Comparison of ENCODE assay signal across 12 cellular contexts in genomic region chr12:26789731-26790644, GRCh38. TPM values are rescaled to one million over a fixed set of nuclear protein-coding genes. Genes with fewer than 3 reads are reported as not detected.
DNase-seq lines count a peak whose midpoint lies in the region; ATAC-seq, FAIRE-seq and TF ChIP-seq lines count a peak whose summit lies in the region.
"Had no signal": no experiment of that assay in that cellular context is flagged by ENCODE, and none has a peak within 500 bp of the region (broad histone marks: within the 10 kb centered on the region; RNA-seq: fewer than 3 reads in every experiment).

No MANE protein-coding gene starts in this region.

- H3K9ac ChIP-seq in adipocyte (ENCODE audit: low read length) = no peak overlapping the region

- no peak overlapping the region for H3K4me3 ChIP-seq in adipocyte (ENCODE audit: low read length)
- no peak overlapping the region for H3K4me3 ChIP-seq in foreskin fibroblast (ENCODE audit: low read depth in 1 of 2, low read length in 2 of 2)
- no peak overlapping the region for H3K4me3 ChIP-seq in Peyer's patch
- H3K4me3 ChIP-seq: hepatocyte had no signal

- no peaks in the 10 kb centered on the region for H3K9me3 ChIP-seq in adipocyte (ENCODE audit: control insufficient read depth, low read length)
- no peaks in the 10 kb centered on the region for H3K9me3 ChIP-seq in Peyer's patch

- peak; percentile 84 for FAIRE-seq in H54 (lab: Jason Lieb, UNC)

- TF ChIP-seq POLR2A in H54 (IDR thresholded peaks at IDR 0.05; ENCODE audit: low read depth, low read length) (no peak), Peyer's patch (IDR thresholded peaks at IDR 0.05) (no peak)

- H3K36me3 ChIP-seq in adipocyte (ENCODE audit: control insufficient read depth, insufficient read depth, low read length, severe bottlenecking) (no peaks in the 10 kb centered on the region), Peyer's patch (no peaks in the 10 kb centered on the region)

- peak overlapping the region in 1 of 4 donors; percentile 27 for H3K27ac ChIP-seq in Peyer's patch
- H3K27ac ChIP-seq: hepatocyte had no signal

- DNase-seq in A172 (ENCODE audit: low spot score) (peak; percentile 30), H54 (ENCODE audit: insufficient read length, low spot score) (peak; percentile 15), adipocyte (ENCODE audit: low read depth) (peak; percentile 68), foreskin fibroblast (peak; percentile 58 to 81), C1 segment of cervical spinal cord (lab: John Stamatoyannopoulos, UW) (no peak), NOMO-1 treated with dmso at 0.1 percent for 144 hours (lab: John Stamatoyannopoulos, UW; ENCODE audit: unreplicated experiment) (no peak), Peyer's patch (no peak)
- DNase-seq: activated CD4-positive, CD25-positive, alpha-beta regulatory T cell; H7; SHP77 had no signal

- ATAC-seq in HG02763 (IDR thresholded peaks at IDR 0.05; ENCODE audit: unreplicated experiment) = no peak

- H3K27me3 ChIP-seq in adipocyte (replicated peaks; ENCODE audit: control insufficient read depth, insufficient read depth, low read length) (no peaks in the 10 kb centered on the region), Peyer's patch (no peaks in the 10 kb centered on the region)
- H3K27me3 ChIP-seq: hepatocyte had no signal

- H3K4me1 ChIP-seq in adipocyte (ENCODE audit: control insufficient read depth, insufficient read depth, low read length) (peaks cover 48% of the 10 kb centered on the region), Peyer's patch (peaks cover 0 to 8% (median 0%) of the 10 kb centered on the region in 4 donors)

- TF ChIP-seq CTCF in foreskin fibroblast (IDR thresholded peaks at IDR 0.05; ENCODE audit: low read depth, low read length) (no peak), Peyer's patch (IDR thresholded peaks at IDR 0.05) (no peak)

RNA-seq across cellular contexts. Expression of gene ITPR2, which starts 43.0 kb away (rescaled TPM):
- 6.4 and 6.5 TPM in 2 replicates for total RNA-seq in A172 (2014; rRNA removed; shearing (Covaris generic))
- total RNA-seq in Peyer's patch = 10 to 100 TPM; 32.6 to 87.5 (median 51.9) TPM

Comparison
In these comparisons a context has a peak if more than half of its experiments do, and no peak if none do; other contexts are left out.
1. DNase-seq: peak in A172 (single experiment), H54 (single experiment), adipocyte (single experiment) and foreskin fibroblast (2 of 2); none in C1 segment of cervical spinal cord (0 of 14), NOMO-1 treated with dmso at 0.1 percent for 144 hours (single experiment) and Peyer's patch (0 of 3).